In the genomic region with DNA sequence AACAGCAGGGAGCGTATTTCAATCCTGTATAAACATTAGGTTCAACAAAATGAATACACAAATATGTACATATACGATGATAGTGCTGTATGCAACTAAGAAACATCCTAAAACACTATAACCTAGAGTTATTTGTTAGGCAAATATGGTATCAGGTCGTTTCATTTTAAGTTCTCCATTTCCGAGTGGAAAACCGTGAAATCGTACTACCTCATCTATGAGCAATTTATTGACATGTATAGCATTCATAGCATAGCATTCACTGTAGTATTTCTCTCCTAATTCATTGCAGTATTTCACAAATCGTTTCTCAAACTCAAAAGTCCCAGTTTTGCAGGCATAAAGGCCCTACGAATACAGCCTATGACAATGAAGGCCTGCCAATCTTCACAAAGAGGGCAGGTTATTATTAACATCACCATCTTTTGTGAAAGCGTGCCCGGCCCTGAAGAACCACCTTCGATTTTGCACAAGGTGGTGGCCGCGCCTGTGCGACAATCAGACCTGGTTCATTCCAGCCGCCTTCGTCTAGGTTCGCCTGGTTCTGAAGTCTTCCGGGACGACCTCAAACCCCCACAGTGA, we compare ENCODE assay signal across 8 cellular contexts. TPM values are rescaled to one million over a fixed set of nuclear protein-coding genes. Genes with fewer than 3 reads are reported as not detected.
DNase-seq lines count a peak whose midpoint lies in the region; ATAC-seq and TF ChIP-seq lines count a peak whose summit lies in the region.

No MANE protein-coding gene starts in this region.

- H3K27me3 ChIP-seq in DND-41 (ENCODE audit: insufficient read depth, low read length, poor library complexity), result no peaks in the 10 kb centered on the region
- H3K27me3 ChIP-seq in thymus (ENCODE audit: control insufficient read depth, insufficient read depth), result no peaks in the 10 kb centered on the region

- peaks cover 24% of the 10 kb centered on the region for H4K20me1 ChIP-seq in DND-41 (ENCODE audit: insufficient read depth, low read length)

- WGBS in thymus, result 4% methylated on average over 19 of the region's 19 CpGs

- peak overlapping the region; percentile 89 for H3K9ac ChIP-seq in DND-41 (ENCODE audit: low read depth, low read length)

- intact Hi-C loops in left colon (cut with DNase I, micrococcal nuclease), result loop anchor here in 1 of 2 donors (5.0 kb wide), 1 partner anchor 45 kb away; the partner anchor contains the start of genes KLLN and PTEN

- ATAC-seq in DND-41 (ENCODE audit: insufficient read depth, low read depth) (peak; percentile 15), GM21515 (IDR thresholded peaks at IDR 0.05; ENCODE audit: unreplicated experiment) (peak; percentile 8), left colon (peak; percentile 46)

- H3K9me3 ChIP-seq in DND-41 (ENCODE audit: insufficient read depth, low read length, severe bottlenecking) (no peaks in the 10 kb centered on the region), KOPT-K1 (ENCODE audit: insufficient read depth, low read length, poor library complexity, severe bottlenecking) (no peaks in the 10 kb centered on the region), thymus (ENCODE audit: control insufficient read depth) (no peaks in the 10 kb centered on the region)

- H3K4me1 ChIP-seq in DND-41 (ENCODE audit: insufficient read depth, low read length) (peaks cover 47% of the 10 kb centered on the region), thymus (ENCODE audit: control insufficient read depth, insufficient read depth, low read length) (peaks cover 5% of the 10 kb centered on the region)

- H2AFZ ChIP-seq in DND-41 (ENCODE audit: low read depth, low read length), result peak overlapping the region; percentile 99

- TF ChIP-seq CTCF in DND-41 (IDR thresholded peaks at IDR 0.05; ENCODE audit: borderline replicate concordance, extremely low read depth, low read length, poor library complexity, severe bottlenecking), result no peak

- peaks cover 57% of the 10 kb centered on the region for H3K79me2 ChIP-seq in DND-41 (ENCODE audit: insufficient read depth, low read length)

- H3K4me3 ChIP-seq in DND-41 (ENCODE audit: low read depth in 1 of 2, low read length in 2 of 2) (peak overlapping the region; percentile 93 to 96), thymus (ENCODE audit: low read length) (peak overlapping the region; percentile 68)

- H3K27ac ChIP-seq in DND-41 (ENCODE audit: low read length) (peak overlapping the region; percentile 91), KOPT-K1 (ENCODE audit: low read depth, low read length, poor library complexity, severe bottlenecking) (peak overlapping the region; percentile 95), thymus (ENCODE audit: low read depth) (peak overlapping the region; percentile 78)

- H3K4me2 ChIP-seq in DND-41 (ENCODE audit: insufficient read depth, low read length), result peak overlapping the region; percentile 97

- DNase-seq in DND-41 (no peak), astrocyte of the hippocampus (ENCODE audit: low read depth, low spot score) (peak; percentile 10), left colon (no peak), NCI-H128 (lab: John Stamatoyannopoulos, UW; ENCODE audit: unreplicated experiment) (no peak), HCEC 1CT (no peak)

- H3K36me3 ChIP-seq in DND-41 (ENCODE audit: insufficient read depth, low read length) (peaks cover 21% of the 10 kb centered on the region), KOPT-K1 (ENCODE audit: insufficient read depth, low read length) (peaks cover 21% of the 10 kb centered on the region), thymus (ENCODE audit: control insufficient read depth, insufficient read depth) (peaks cover 3% of the 10 kb centered on the region)

RNA-seq across cellular contexts. Expression of gene ATAD1, which starts 0.6 kb away (rescaled TPM):
- total RNA-seq in left colon, result 10 to 100 TPM; 50.5 to 51.0 TPM
- 22.1 TPM for polyA plus RNA-seq in thymus

RNA-seq across cellular contexts. Expression of gene KLLN, which starts 46.0 kb away (rescaled TPM):
- total RNA-seq in left colon, result 1 to 10 TPM; 1.3 to 1.4 TPM
- 1.0 TPM for polyA plus RNA-seq in thymus

RNA-seq across cellular contexts. Expression of gene PTEN, which starts 46.0 kb away (rescaled TPM):
- total RNA-seq in left colon, result 100 to 1,000 TPM in 1 of 2 donors, 10 to 100 TPM in 1; 99.3 to 101 TPM
- polyA plus RNA-seq in thymus, result 70.9 TPM
